In the genomic region with DNA sequence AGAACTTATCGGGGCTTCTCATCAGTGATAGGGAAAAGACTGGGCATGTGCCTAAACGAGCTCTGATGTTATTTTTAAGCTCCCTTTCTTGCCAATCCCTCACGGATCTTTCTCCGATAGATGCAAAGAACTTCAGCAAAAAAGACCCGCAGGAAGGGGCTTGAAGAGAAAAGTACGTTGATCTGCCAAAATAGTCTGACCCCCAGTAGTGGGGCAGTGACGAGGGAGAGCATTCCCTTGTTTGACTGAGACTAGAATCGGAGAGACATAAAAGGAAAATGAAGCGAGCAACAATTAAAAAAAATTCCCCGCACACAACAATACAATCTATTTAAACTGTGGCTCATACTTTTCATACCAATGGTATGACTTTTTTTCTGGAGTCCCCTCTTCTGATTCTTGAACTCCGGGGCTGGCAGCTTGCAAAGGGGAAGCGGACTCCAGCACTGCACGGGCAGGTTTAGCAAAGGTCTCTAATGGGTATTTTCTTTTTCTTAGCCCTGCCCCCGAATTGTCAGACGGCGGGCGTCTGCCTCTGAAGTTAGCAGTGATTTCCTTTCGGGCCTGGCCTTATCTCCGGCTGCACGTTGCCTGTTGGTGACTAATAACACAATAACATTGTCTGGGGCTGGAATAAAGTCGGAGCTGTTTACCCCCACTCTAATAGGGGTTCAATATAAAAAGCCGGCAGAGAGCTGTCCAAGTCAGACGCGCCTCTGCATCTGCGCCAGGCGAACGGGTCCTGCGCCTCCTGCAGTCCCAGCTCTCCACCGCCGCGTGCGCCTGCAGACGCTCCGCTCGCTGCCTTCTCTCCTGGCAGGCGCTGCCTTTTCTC, we compare ENCODE assay signal across 8 cellular contexts. TPM values are rescaled to one million over a fixed set of nuclear protein-coding genes. Genes with fewer than 3 reads are reported as not detected.
DNase-seq lines count a peak whose midpoint lies in the region; TF ChIP-seq lines count a peak whose summit lies in the region.

Gene EDN1 (plus strand): TSS at position 707 of the 835 bp plus-strand sequence. CDS start 269 bp downstream, outside the sequence.

- TF ChIP-seq POLR2A in breast epithelium (IDR thresholded peaks at IDR 0.05): no peak

- intact Hi-C loops in breast epithelium (cut with DNase I; ENCODE audit: low total_unique reads): no loop called here

- H3K9me3 ChIP-seq in breast epithelium (no peaks in the 10 kb centered on the region), skeletal muscle tissue (ENCODE audit: control insufficient read depth in 3 of 3, low read length in 3 of 3) (no peaks in the 10 kb centered on the region)

- H3K4me3 ChIP-seq in breast epithelium: peak within 1 kb of the TSS; percentile 44 to 69 (median 54)
- peak within 1 kb of the TSS; percentile 54 to 76 (median 65) for H3K4me3 ChIP-seq in skeletal muscle tissue (ENCODE audit: low read length in 3 of 3)

- H3K4me1 ChIP-seq in breast epithelium: no peaks in the 10 kb centered on the region
- H3K4me1 ChIP-seq in skeletal muscle tissue (ENCODE audit: control insufficient read depth in 3 of 3, insufficient read depth in 3 of 3, low read length in 3 of 3): peaks cover 5 to 11% (median 9%) of the 10 kb centered on the region in 3 donors

- DNase-seq in GM10266 (ENCODE audit: extremely low spot score): peak; percentile 73
- DNase-seq in H4 (ENCODE audit: low spot score): peak; percentile 79
- DNase-seq in LoVo (ENCODE audit: low spot score): peak; percentile 88
- peak; percentile 67 for DNase-seq in T1000 (lab: John Stamatoyannopoulos, UW)
- peak; percentile 76 to 80 for DNase-seq in breast epithelium (ENCODE audit: low spot score in 2 of 2)
- peak; percentile 77 for DNase-seq in iPS-NIHi11 (ENCODE audit: low spot score)
- no peak for DNase-seq in GOT3 (lab: John Stamatoyannopoulos, UW)

- H3K36me3 ChIP-seq in breast epithelium (no peaks in the 10 kb centered on the region), skeletal muscle tissue (ENCODE audit: control insufficient read depth in 3 of 3, insufficient read depth in 3 of 3, low read length in 3 of 3) (no peaks in the 10 kb centered on the region)

- TF ChIP-seq CTCF in GM10266 (IDR thresholded peaks at IDR 0.05; ENCODE audit: control insufficient read depth, insufficient read depth, low read depth, missing control alignments) (peak; percentile 73), breast epithelium (IDR thresholded peaks at IDR 0.05) (peak in 2 of 3 donors; percentile 56 to 75)

- H3K27ac ChIP-seq in breast epithelium (peak within 1 kb of the TSS; percentile 88 to 91), skeletal muscle tissue (ENCODE audit: low read depth, low read length) (no peak within 1 kb of the TSS)

- H3K27me3 ChIP-seq in breast epithelium: no peaks in the 10 kb centered on the region
- peaks cover 12 to 18% (median 16%) of the 10 kb centered on the region in 3 donors for H3K27me3 ChIP-seq in skeletal muscle tissue (ENCODE audit: control insufficient read depth in 3 of 3, insufficient read depth in 3 of 3, low read length in 3 of 3)

- H3K9ac ChIP-seq in skeletal muscle tissue (ENCODE audit: low read depth in 1 of 3, low read length in 3 of 3): peak within 1 kb of the TSS; percentile 38 to 74 (median 65)

RNA-seq across cellular contexts. Expression of gene EDN1, which starts in this region (rescaled TPM):
- 3.5 and 6.7 TPM in 2 replicates for total RNA-seq in H4 (2014; rRNA removed; shearing (Covaris generic))
- 10 to 100 TPM; 11.5 to 51.7 (median 36.8) TPM for total RNA-seq in breast epithelium
- total RNA-seq in skeletal muscle tissue: 6.8 TPM
